Comparison of ENCODE assay signal across 2 cellular contexts in the genomic region with DNA sequence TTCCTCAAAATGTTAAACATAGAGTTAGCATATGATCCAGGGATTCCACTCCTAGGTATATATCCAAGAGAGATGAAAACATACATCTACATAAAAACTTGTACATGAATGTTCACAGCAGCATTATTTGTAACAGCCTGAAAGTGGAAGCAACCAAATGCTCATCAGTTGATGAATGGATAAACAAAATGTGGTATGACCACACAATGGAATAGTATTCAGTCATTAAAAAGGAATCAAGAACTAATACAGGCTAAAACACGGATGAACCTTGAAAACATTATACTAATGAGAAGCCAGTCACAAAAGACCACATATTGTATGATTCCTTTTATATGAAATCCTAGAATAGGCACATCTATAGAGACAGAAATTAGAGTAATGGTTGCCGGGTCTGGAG.
TF ChIP-seq lines count a peak whose summit lies in the region.

No MANE protein-coding gene starts in this region.

TF ChIP-seq in SK-N-SH, 30 proteins besides CTCF, POLR2A, EP300 and RAD21 (continued from another document):
- TF ChIP-seq, protein P1, sequence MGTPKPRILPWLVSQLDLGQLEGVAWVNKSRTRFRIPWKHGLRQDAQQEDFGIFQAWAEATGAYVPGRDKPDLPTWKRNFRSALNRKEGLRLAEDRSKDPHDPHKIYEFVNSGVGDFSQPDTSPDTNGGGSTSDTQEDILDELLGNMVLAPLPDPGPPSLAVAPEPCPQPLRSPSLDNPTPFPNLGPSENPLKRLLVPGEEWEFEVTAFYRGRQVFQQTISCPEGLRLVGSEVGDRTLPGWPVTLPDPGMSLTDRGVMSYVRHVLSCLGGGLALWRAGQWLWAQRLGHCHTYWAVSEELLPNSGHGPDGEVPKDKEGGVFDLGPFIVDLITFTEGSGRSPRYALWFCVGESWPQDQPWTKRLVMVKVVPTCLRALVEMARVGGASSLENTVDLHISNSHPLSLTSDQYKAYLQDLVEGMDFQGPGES (IDR thresholded peaks at IDR 0.05; ENCODE audit: low read depth, low read length) = no peak
- TF ChIP-seq TAF1 (IDR thresholded peaks at IDR 0.05; ENCODE audit: borderline replicate concordance, low read depth, low read length) = no peak
- TF ChIP-seq FOXM1 (IDR thresholded peaks at IDR 0.05; ENCODE audit: low read depth) = no peak
- TF ChIP-seq, protein P2, sequence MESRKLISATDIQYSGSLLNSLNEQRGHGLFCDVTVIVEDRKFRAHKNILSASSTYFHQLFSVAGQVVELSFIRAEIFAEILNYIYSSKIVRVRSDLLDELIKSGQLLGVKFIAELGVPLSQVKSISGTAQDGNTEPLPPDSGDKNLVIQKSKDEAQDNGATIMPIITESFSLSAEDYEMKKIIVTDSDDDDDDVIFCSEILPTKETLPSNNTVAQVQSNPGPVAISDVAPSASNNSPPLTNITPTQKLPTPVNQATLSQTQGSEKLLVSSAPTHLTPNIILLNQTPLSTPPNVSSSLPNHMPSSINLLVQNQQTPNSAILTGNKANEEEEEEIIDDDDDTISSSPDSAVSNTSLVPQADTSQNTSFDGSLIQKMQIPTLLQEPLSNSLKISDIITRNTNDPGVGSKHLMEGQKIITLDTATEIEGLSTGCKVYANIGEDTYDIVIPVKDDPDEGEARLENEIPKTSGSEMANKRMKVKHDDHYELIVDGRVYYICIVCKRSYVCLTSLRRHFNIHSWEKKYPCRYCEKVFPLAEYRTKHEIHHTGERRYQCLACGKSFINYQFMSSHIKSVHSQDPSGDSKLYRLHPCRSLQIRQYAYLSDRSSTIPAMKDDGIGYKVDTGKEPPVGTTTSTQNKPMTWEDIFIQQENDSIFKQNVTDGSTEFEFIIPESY (IDR thresholded peaks at IDR 0.05; ENCODE audit: borderline replicate concordance, low read depth) = no peak
- TF ChIP-seq TCF12 (IDR thresholded peaks at IDR 0.05) = no peak
- TF ChIP-seq NFIC (IDR thresholded peaks at IDR 0.05; ENCODE audit: borderline replicate concordance) = no peak
- TF ChIP-seq SMC3 (IDR thresholded peaks at IDR 0.05; ENCODE audit: low read depth, low read length) = no peak
- TF ChIP-seq NRF1 (IDR thresholded peaks at IDR 0.05; ENCODE audit: low read depth, low read length) = no peak
- TF ChIP-seq RCOR1 (IDR thresholded peaks at IDR 0.05; ENCODE audit: low read length) = no peak
- TF ChIP-seq FOXJ3 (CRISPR knock-in tag; IDR thresholded peaks at IDR 0.05) = no peak
- TF ChIP-seq, protein P3, sequence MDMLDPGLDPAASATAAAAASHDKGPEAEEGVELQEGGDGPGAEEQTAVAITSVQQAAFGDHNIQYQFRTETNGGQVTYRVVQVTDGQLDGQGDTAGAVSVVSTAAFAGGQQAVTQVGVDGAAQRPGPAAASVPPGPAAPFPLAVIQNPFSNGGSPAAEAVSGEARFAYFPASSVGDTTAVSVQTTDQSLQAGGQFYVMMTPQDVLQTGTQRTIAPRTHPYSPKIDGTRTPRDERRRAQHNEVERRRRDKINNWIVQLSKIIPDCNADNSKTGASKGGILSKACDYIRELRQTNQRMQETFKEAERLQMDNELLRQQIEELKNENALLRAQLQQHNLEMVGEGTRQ (IDR thresholded peaks at IDR 0.05; ENCODE audit: borderline replicate concordance, low read depth, low read length) = no peak
- TF ChIP-seq FOSL2 (IDR thresholded peaks at IDR 0.05; ENCODE audit: borderline replicate concordance, low read depth) = no peak
- no peak for TF ChIP-seq GABPA (IDR thresholded peaks at IDR 0.05; ENCODE audit: low read depth)

TF ChIP-seq in HEK293, 187 proteins besides CTCF, POLR2A, EP300 and RAD21 (continued from another document):
- TF ChIP-seq, protein P4, sequence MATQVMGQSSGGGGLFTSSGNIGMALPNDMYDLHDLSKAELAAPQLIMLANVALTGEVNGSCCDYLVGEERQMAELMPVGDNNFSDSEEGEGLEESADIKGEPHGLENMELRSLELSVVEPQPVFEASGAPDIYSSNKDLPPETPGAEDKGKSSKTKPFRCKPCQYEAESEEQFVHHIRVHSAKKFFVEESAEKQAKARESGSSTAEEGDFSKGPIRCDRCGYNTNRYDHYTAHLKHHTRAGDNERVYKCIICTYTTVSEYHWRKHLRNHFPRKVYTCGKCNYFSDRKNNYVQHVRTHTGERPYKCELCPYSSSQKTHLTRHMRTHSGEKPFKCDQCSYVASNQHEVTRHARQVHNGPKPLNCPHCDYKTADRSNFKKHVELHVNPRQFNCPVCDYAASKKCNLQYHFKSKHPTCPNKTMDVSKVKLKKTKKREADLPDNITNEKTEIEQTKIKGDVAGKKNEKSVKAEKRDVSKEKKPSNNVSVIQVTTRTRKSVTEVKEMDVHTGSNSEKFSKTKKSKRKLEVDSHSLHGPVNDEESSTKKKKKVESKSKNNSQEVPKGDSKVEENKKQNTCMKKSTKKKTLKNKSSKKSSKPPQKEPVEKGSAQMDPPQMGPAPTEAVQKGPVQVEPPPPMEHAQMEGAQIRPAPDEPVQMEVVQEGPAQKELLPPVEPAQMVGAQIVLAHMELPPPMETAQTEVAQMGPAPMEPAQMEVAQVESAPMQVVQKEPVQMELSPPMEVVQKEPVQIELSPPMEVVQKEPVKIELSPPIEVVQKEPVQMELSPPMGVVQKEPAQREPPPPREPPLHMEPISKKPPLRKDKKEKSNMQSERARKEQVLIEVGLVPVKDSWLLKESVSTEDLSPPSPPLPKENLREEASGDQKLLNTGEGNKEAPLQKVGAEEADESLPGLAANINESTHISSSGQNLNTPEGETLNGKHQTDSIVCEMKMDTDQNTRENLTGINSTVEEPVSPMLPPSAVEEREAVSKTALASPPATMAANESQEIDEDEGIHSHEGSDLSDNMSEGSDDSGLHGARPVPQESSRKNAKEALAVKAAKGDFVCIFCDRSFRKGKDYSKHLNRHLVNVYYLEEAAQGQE (tag by site-specific recombination; IDR thresholded peaks at IDR 0.05) = no peak
- TF ChIP-seq ZFP41 (tag by site-specific recombination; IDR thresholded peaks at IDR 0.05; ENCODE audit: borderline replicate concordance) (no peak), ZNF112 (tag by site-specific recombination; IDR thresholded peaks at IDR 0.05) (no peak), YY1 (tag by site-specific recombination; IDR thresholded peaks at IDR 0.05) (no peak), ZNF24 (tag by site-specific recombination; IDR thresholded peaks at IDR 0.05) (no peak), ZNF146 (tag by site-specific recombination; IDR thresholded peaks at IDR 0.05) (peak; percentile 96), ZNF10 (tag by site-specific recombination; IDR thresholded peaks at IDR 0.05) (peak; percentile 73; the same call in 1 of the 2 replicates), ZNF366 (tag by site-specific recombination; conservative IDR thresholded peaks at IDR 0.05) (no peak), SALL2 (tag by site-specific recombination; IDR thresholded peaks at IDR 0.05; ENCODE audit: borderline replicate concordance) (no peak), ZNF558 (tag by site-specific recombination; IDR thresholded peaks at IDR 0.05) (no peak)
TF ChIP-seq in HEK293: peak in this region for 3.
